14 cellular contexts compared by ENCODE assay signal in genomic region chr9:34343090-34343489, GRCh38. TPM values are rescaled to one million over a fixed set of nuclear protein-coding genes. Genes with fewer than 3 reads are reported as not detected.
A peak's percentile ranks its signal among the peaks of the same experiment; 100 is the strongest.
DNase-seq lines count a peak whose midpoint lies in the region; ATAC-seq and TF ChIP-seq lines count a peak whose summit lies in the region.
"Had no signal": no experiment of that assay in that cellular context is flagged by ENCODE, and none has a peak within 500 bp of the region (broad histone marks: within the 10 kb centered on the region; RNA-seq: fewer than 3 reads in every experiment).

No MANE protein-coding gene starts in this region.

- no peaks in the 10 kb centered on the region for H3K79me2 ChIP-seq in neural progenitor cell (ENCODE audit: low read depth)

- no peaks in the 10 kb centered on the region for H4K20me1 ChIP-seq in neural progenitor cell (ENCODE audit: low read depth)

- peaks cover 7% of the 10 kb centered on the region; the same call in 1 of the 2 replicates for H3K4me1 Mint-ChIP-seq in WTC11
- H3K4me1 Mint-ChIP-seq in neural progenitor cell: peaks cover 12% of the 10 kb centered on the region

- CTCF ChIA-PET in WTC11 (lab: Charles Lee): interaction anchor here (1.1 to 1.4 kb wide), 4 partner anchors 8 to 61 kb away, joined by 3 to 4 read pairs (median 4); no protein-coding TSS in a partner anchor

- H3K36me3 Mint-ChIP-seq in WTC11: peaks cover 15% of the 10 kb centered on the region
- H3K36me3 Mint-ChIP-seq in neural progenitor cell: peaks cover 16% of the 10 kb centered on the region

- TF ChIP-seq EP300 in esophagus muscularis mucosa (IDR thresholded peaks at IDR 0.05): no peak

- H3K4me2 ChIP-seq in neural progenitor cell: no peak overlapping the region
- H3K4me2 ChIP-seq: smooth muscle cell had no signal

- TF ChIP-seq CTCF in esophagus muscularis mucosa (IDR thresholded peaks at IDR 0.05) (no peak), lower lobe of right lung (IDR thresholded peaks at IDR 0.05) (no peak), WTC11 (IDR thresholded peaks at IDR 0.05) (no peak), neural progenitor cell (IDR thresholded peaks at IDR 0.05) (no peak)

- no peaks in the 10 kb centered on the region for H3F3A ChIP-seq in neural progenitor cell (ENCODE audit: low read depth)

- POLR2A ChIA-PET in WTC11 (lab: Charles Lee): no interaction called here

- H3K27me3 Mint-ChIP-seq in WTC11 (ENCODE audit: low read depth) (no peaks in the 10 kb centered on the region), neural progenitor cell (ENCODE audit: insufficient read depth, low read depth) (peaks cover 5% of the 10 kb centered on the region)
- H3K27me3 Mint-ChIP-seq: activated naive CD8-positive, alpha-beta T cell treated with anti-CD3 and anti-CD28 coated beads for 36 hours; effector memory CD8-positive, alpha-beta T cell had no signal

- intact Hi-C loops in esophagus muscularis mucosa (cut with DNase I) (no loop called here), lower lobe of right lung (cut with DNase I) (no loop called here)

- no peak for TF ChIP-seq POLR2A in esophagus muscularis mucosa (IDR thresholded peaks at IDR 0.05; ENCODE audit: low read depth)

- H3K27ac ChIP-seq in esophagus muscularis mucosa (replicated peaks in 1 of 4) (peak overlapping the region; percentile 58 to 80 (median 72)), lower lobe of right lung (no peak overlapping the region), stomach smooth muscle (ENCODE audit: low read length) (peak overlapping the region; percentile 98), neural progenitor cell (no peak overlapping the region)

- H3K9me3 Mint-ChIP-seq in WTC11 (no peaks in the 10 kb centered on the region), neural progenitor cell (no peaks in the 10 kb centered on the region)
- H3K9me3 Mint-ChIP-seq: activated naive CD8-positive, alpha-beta T cell treated with anti-CD3 and anti-CD28 coated beads for 36 hours; effector memory CD8-positive, alpha-beta T cell had no signal

- ATAC-seq in lower lobe of right lung: peak; percentile 60 to 62
- no peak for ATAC-seq in GM19467 (IDR thresholded peaks at IDR 0.05; ENCODE audit: unreplicated experiment)
- no peak for ATAC-seq in WTC11
- ATAC-seq: effector memory CD8-positive, alpha-beta T cell had no signal

- H3K36me3 ChIP-seq in esophagus muscularis mucosa: peaks cover 7 to 56% (median 33%) of the 10 kb centered on the region in 4 donors
- peaks cover 55% of the 10 kb centered on the region for H3K36me3 ChIP-seq in lower lobe of right lung
- peaks cover 7 to 10% of the 10 kb centered on the region in 2 donors for H3K36me3 ChIP-seq in stomach smooth muscle (ENCODE audit: control insufficient read depth in 2 of 2, insufficient read depth in 2 of 2, low read length in 2 of 2)
- H3K36me3 ChIP-seq in neural progenitor cell: no peaks in the 10 kb centered on the region

- H2AFZ ChIP-seq in neural progenitor cell (replicated peaks): no peak overlapping the region

- H3K27ac Mint-ChIP-seq in WTC11: no peak overlapping the region
- no peak overlapping the region for H3K27ac Mint-ChIP-seq in neural progenitor cell
- H3K27ac Mint-ChIP-seq: activated naive CD8-positive, alpha-beta T cell treated with anti-CD3 and anti-CD28 coated beads for 36 hours; effector memory CD8-positive, alpha-beta T cell had no signal

- no peak overlapping the region for H3K4me3 Mint-ChIP-seq in WTC11
- no peak overlapping the region for H3K4me3 Mint-ChIP-seq in neural progenitor cell
- H3K4me3 Mint-ChIP-seq: activated naive CD8-positive, alpha-beta T cell treated with anti-CD3 and anti-CD28 coated beads for 36 hours; effector memory CD8-positive, alpha-beta T cell had no signal

- H3K4me3 ChIP-seq in esophagus muscularis mucosa (no peak overlapping the region), lower lobe of right lung (no peak overlapping the region), stomach smooth muscle (ENCODE audit: low read length in 2 of 2) (peak overlapping the region in 1 of 2 donors; percentile 35), neural progenitor cell (no peak overlapping the region)
- H3K4me3 ChIP-seq: smooth muscle cell had no signal

- DNase-seq in NCI-H446 treated with DMSO at 0.1 percent for 48 hours (lab: John Stamatoyannopoulos, UW) (peak; percentile 27), esophagus muscularis mucosa (ENCODE audit: extremely low spot score) (no peak), lower lobe of right lung (no peak), WTC11 (ENCODE audit: low spot score) (no peak), DMS 273 (lab: John Stamatoyannopoulos, UW; ENCODE audit: unreplicated experiment) (no peak), neural progenitor cell (ENCODE audit: low spot score) (no peak)
- DNase-seq: activated naive CD8-positive, alpha-beta T cell treated with anti-CD3 and anti-CD28 coated beads for 36 hours; effector memory CD8-positive, alpha-beta T cell; EL; HCEC 1CT; NCI-H1092 treated with DMSO at 0.1 percent for 48 hours had no signal

- H3K9me3 ChIP-seq in esophagus muscularis mucosa (no peaks in the 10 kb centered on the region), lower lobe of right lung (no peaks in the 10 kb centered on the region), stomach smooth muscle (ENCODE audit: control insufficient read depth in 2 of 2, low read length in 2 of 2) (no peaks in the 10 kb centered on the region), neural progenitor cell (ENCODE audit: low read depth) (no peaks in the 10 kb centered on the region)

- no peaks in the 10 kb centered on the region for H3K27me3 ChIP-seq in esophagus muscularis mucosa
- no peaks in the 10 kb centered on the region for H3K27me3 ChIP-seq in lower lobe of right lung (ENCODE audit: low read depth)
- H3K27me3 ChIP-seq in stomach smooth muscle (ENCODE audit: control insufficient read depth in 1 of 2, insufficient read depth in 2 of 2, low read length in 2 of 2): no peaks in the 10 kb centered on the region
- H3K27me3 ChIP-seq in neural progenitor cell: no peaks in the 10 kb centered on the region

- H3K9ac ChIP-seq in stomach smooth muscle (ENCODE audit: low read length in 2 of 2) (peak overlapping the region in 1 of 2 donors; percentile 62), neural progenitor cell (no peak overlapping the region)

- H3K4me1 ChIP-seq in esophagus muscularis mucosa (peaks cover 13 to 66% (median 65%) of the 10 kb centered on the region in 4 donors), lower lobe of right lung (peaks cover 8% of the 10 kb centered on the region), stomach smooth muscle (ENCODE audit: control insufficient read depth, insufficient read depth, low read length) (peaks cover 68% of the 10 kb centered on the region), neural progenitor cell (peaks cover 3% of the 10 kb centered on the region)

- WGBS in esophagus muscularis mucosa: 60% methylated on average over 5 of the region's 5 CpGs

TF ChIP-seq in WTC11, 78 proteins besides CTCF, POLR2A, EP300 and RAD21 (continues in another document):
- no peak for TF ChIP-seq MYBL2 (CRISPR knock-in tag; IDR thresholded peaks at IDR 0.05)
- TF ChIP-seq, protein P1, sequence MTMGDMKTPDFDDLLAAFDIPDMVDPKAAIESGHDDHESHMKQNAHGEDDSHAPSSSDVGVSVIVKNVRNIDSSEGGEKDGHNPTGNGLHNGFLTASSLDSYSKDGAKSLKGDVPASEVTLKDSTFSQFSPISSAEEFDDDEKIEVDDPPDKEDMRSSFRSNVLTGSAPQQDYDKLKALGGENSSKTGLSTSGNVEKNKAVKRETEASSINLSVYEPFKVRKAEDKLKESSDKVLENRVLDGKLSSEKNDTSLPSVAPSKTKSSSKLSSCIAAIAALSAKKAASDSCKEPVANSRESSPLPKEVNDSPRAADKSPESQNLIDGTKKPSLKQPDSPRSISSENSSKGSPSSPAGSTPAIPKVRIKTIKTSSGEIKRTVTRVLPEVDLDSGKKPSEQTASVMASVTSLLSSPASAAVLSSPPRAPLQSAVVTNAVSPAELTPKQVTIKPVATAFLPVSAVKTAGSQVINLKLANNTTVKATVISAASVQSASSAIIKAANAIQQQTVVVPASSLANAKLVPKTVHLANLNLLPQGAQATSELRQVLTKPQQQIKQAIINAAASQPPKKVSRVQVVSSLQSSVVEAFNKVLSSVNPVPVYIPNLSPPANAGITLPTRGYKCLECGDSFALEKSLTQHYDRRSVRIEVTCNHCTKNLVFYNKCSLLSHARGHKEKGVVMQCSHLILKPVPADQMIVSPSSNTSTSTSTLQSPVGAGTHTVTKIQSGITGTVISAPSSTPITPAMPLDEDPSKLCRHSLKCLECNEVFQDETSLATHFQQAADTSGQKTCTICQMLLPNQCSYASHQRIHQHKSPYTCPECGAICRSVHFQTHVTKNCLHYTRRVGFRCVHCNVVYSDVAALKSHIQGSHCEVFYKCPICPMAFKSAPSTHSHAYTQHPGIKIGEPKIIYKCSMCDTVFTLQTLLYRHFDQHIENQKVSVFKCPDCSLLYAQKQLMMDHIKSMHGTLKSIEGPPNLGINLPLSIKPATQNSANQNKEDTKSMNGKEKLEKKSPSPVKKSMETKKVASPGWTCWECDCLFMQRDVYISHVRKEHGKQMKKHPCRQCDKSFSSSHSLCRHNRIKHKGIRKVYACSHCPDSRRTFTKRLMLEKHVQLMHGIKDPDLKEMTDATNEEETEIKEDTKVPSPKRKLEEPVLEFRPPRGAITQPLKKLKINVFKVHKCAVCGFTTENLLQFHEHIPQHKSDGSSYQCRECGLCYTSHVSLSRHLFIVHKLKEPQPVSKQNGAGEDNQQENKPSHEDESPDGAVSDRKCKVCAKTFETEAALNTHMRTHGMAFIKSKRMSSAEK (CRISPR knock-in tag; IDR thresholded peaks at IDR 0.05; ENCODE audit: borderline replicate concordance): no peak
- no peak for TF ChIP-seq HMGA2 (CRISPR knock-in tag; IDR thresholded peaks at IDR 0.05)

RNA-seq across cellular contexts. Expression of gene NUDT2, which starts 13.7 kb away (rescaled TPM):
- total RNA-seq in esophagus muscularis mucosa (10 to 100 TPM; 15.0 to 45.3 (median 23.0) TPM), lower lobe of right lung (13.5 TPM), WTC11 (2021) (17.3 to 18.3 TPM (median 17.8 TPM) in 3 replicates), neural progenitor cell (ENCODE audit: low replicate concordance) (23.4 and 33.1 TPM in 2 replicates)

RNA-seq across cellular contexts. Expression of gene KIF24, which starts 14.0 kb away (rescaled TPM):
- total RNA-seq in esophagus muscularis mucosa (1 to 10 TPM in 1 of 4 donors, under 1 TPM in 3; 0.42 to 1.5 (median 0.62) TPM), lower lobe of right lung (1.4 TPM), WTC11 (2021) (3.8 to 4.5 TPM (median 4.3 TPM) in 3 replicates), neural progenitor cell (ENCODE audit: low replicate concordance) (9.4 and 10.7 TPM in 2 replicates)

RNA-seq across cellular contexts. Expression of gene MYORG, which starts 33.6 kb away (rescaled TPM):
- total RNA-seq in esophagus muscularis mucosa: 10 to 100 TPM in 2 of 4 donors, 1 to 10 TPM in 2; 7.8 to 27.2 (median 15.4) TPM
- 4.8 TPM for total RNA-seq in lower lobe of right lung
- 9.3 to 18.9 TPM (median 9.7 TPM) in 3 replicates for total RNA-seq in WTC11 (2021)
- total RNA-seq in neural progenitor cell (ENCODE audit: low replicate concordance): 0.03 and 0.04 TPM in 2 replicates

Comparison
In these comparisons a context has a peak if more than half of its experiments do, and no peak if none do; other contexts are left out.
1. H3K27ac ChIP-seq: peak in esophagus muscularis mucosa (4 of 4) and stomach smooth muscle (single experiment); none in lower lobe of right lung (single experiment) and neural progenitor cell (single experiment).
2. ATAC-seq: peak in lower lobe of right lung (2 of 2); none in GM19467 (single experiment) and WTC11 (single experiment).